Comparison of ENCODE assay signal across 8 cellular contexts in genomic region chr10:5976689-5977470, GRCh38. TPM values are rescaled to one million over a fixed set of nuclear protein-coding genes. Genes with fewer than 3 reads are reported as not detected.
DNase-seq lines count a peak whose midpoint lies in the region; ATAC-seq lines count a peak whose summit lies in the region.

No MANE protein-coding gene starts in this region.

- peaks cover 16% of the 10 kb centered on the region for H3K36me3 Mint-ChIP-seq in activated CD4-positive, alpha-beta T cell treated with anti-CD3 and anti-CD28 coated beads, Interleukin-2, amount 10 ng/mL, durations not matched to agents 24 days and 14 days (ENCODE audit: low read depth)

- no peak overlapping the region for H3K27ac ChIP-seq in HUES6 (ENCODE audit: low read depth, low read length)
- peak overlapping the region; percentile 90 for H3K27ac ChIP-seq in duodenal mucosa (ENCODE audit: low read depth, low read length)

- no peaks in the 10 kb centered on the region for H3K9me3 ChIP-seq in HUES6 (ENCODE audit: control insufficient read depth, insufficient read depth, low read depth, low read length)
- H3K9me3 ChIP-seq in duodenal mucosa (ENCODE audit: control insufficient read depth in 1 of 2, low read length in 2 of 2): no peaks in the 10 kb centered on the region

- H3K9me3 Mint-ChIP-seq in activated CD4-positive, alpha-beta T cell treated with anti-CD3 and anti-CD28 coated beads, Interleukin-2, amount 10 ng/mL, durations not matched to agents 24 days and 14 days: no peaks in the 10 kb centered on the region

- H3K4me3 ChIP-seq in HUES6 (ENCODE audit: low read depth, low read length) (peak overlapping the region; percentile 97), duodenal mucosa (ENCODE audit: low read depth in 1 of 2, low read length in 2 of 2) (peak overlapping the region; percentile 83 to 99)

- intact Hi-C loops in activated CD4-positive, alpha-beta T cell treated with anti-CD3 and anti-CD28 coated beads, Interleukin-2, amount 10 ng/mL, durations not matched to agents 24 days and 14 days (cut with micrococcal nuclease): loop anchor here (1.0 to 2.0 kb wide), 4 partner anchors 32 to 110 kb away; partner anchors contain the start of gene FBH1

- H3K4me1 ChIP-seq in HUES6 (ENCODE audit: control insufficient read depth, insufficient read depth, low read length): peaks cover 7% of the 10 kb centered on the region; the same call in 1 of the 2 replicates
- peaks cover 10 to 27% of the 10 kb centered on the region in 2 donors for H3K4me1 ChIP-seq in duodenal mucosa (ENCODE audit: control insufficient read depth in 1 of 2, insufficient read depth in 2 of 2, low read length in 2 of 2)

- peaks cover 60% of the 10 kb centered on the region for H3K27me3 ChIP-seq in HUES6 (ENCODE audit: control insufficient read depth, insufficient read depth, low read length)
- H3K27me3 ChIP-seq in duodenal mucosa (ENCODE audit: control insufficient read depth in 1 of 2, insufficient read depth in 2 of 2, low read length in 2 of 2): no peaks in the 10 kb centered on the region

- H3K9ac ChIP-seq in HUES6 (ENCODE audit: low read length) (peak overlapping the region; percentile 80), duodenal mucosa (ENCODE audit: low read depth in 1 of 2, low read length in 2 of 2) (peak overlapping the region; percentile 94 to 99)

- peaks cover 4% of the 10 kb centered on the region for H3K27me3 Mint-ChIP-seq in activated CD4-positive, alpha-beta T cell treated with anti-CD3 and anti-CD28 coated beads, Interleukin-2, amount 10 ng/mL, durations not matched to agents 24 days and 14 days

- peak; percentile 22 for ATAC-seq in GM21381 (IDR thresholded peaks at IDR 0.05; ENCODE audit: unreplicated experiment)

- in situ Hi-C loops in Caki2 (cut with HindIII; ENCODE audit: low pct_unique_long_range_greater_than_20kb, low sequenced_read_pairs): no loop called here

- peak overlapping the region; percentile 95 for H3K27ac Mint-ChIP-seq in activated CD4-positive, alpha-beta T cell treated with anti-CD3 and anti-CD28 coated beads, Interleukin-2, amount 10 ng/mL, durations not matched to agents 24 days and 14 days

- H3K4me3 Mint-ChIP-seq in activated CD4-positive, alpha-beta T cell treated with anti-CD3 and anti-CD28 coated beads, Interleukin-2, amount 10 ng/mL, durations not matched to agents 24 days and 14 days: peak overlapping the region; percentile 97

- H3K4me1 Mint-ChIP-seq in activated CD4-positive, alpha-beta T cell treated with anti-CD3 and anti-CD28 coated beads, Interleukin-2, amount 10 ng/mL, durations not matched to agents 24 days and 14 days: peaks cover 31% of the 10 kb centered on the region

- H3K36me3 ChIP-seq in HUES6 (ENCODE audit: control insufficient read depth, insufficient read depth, low read length) (no peaks in the 10 kb centered on the region), duodenal mucosa (ENCODE audit: control insufficient read depth in 1 of 2, insufficient read depth in 2 of 2, low read length in 2 of 2) (no peaks in the 10 kb centered on the region)

- DNase-seq in Caki2 (ENCODE audit: low read depth): peak; percentile 65
- DNase-seq in activated CD4-positive, alpha-beta T cell treated with anti-CD3 and anti-CD28 coated beads, Interleukin-2, amount 10 ng/mL, durations not matched to agents 24 days and 14 days: peak; percentile 80
- peak; percentile 23 for DNase-seq in medulla oblongata (ENCODE audit: extremely low spot score)
- peak; percentile 19 for DNase-seq in stimulated activated CD8-positive, alpha-beta memory T cell treated with anti-CD3 and anti-CD28 coated beads, Interleukin-7, amount 100 ng/mL, for 24 hours (ENCODE audit: low read depth)
- DNase-seq in NCI-H69 (lab: John Stamatoyannopoulos, UW): no peak

RNA-seq across cellular contexts. Expression of gene IL15RA, which starts 0.5 kb away (rescaled TPM):
- total RNA-seq in Caki2 (2014; rRNA removed; shearing (Covaris generic); ENCODE audit: low replicate concordance): 20.9 and 49.6 TPM in 2 replicates
- total RNA-seq in activated CD4-positive, alpha-beta T cell treated with anti-CD3 and anti-CD28 coated beads, Interleukin-2, amount 10 ng/mL, durations not matched to agents 24 days and 14 days: 24.4 and 25.5 TPM in 2 replicates
